Comparison of ENCODE assay signal across 8 cellular contexts in genomic region chr2:219207254-219207883, GRCh38. TPM values are rescaled to one million over a fixed set of nuclear protein-coding genes. Genes with fewer than 3 reads are reported as not detected.
DNase-seq lines count a peak whose midpoint lies in the region; ATAC-seq, FAIRE-seq and TF ChIP-seq lines count a peak whose summit lies in the region.

No MANE protein-coding gene starts in this region.

- no peak for DNase-seq in BJ (ENCODE audit: low read depth)
- no peak for DNase-seq in H1 (ENCODE audit: low read depth in 1 of 2, low spot score in 2 of 2)
- no peak for DNase-seq in natural killer cell treated with Interleukin-12 subunit alpha and Interleukin-12 subunit beta and Interleukin-15 and Interleukin-18, amount 100 ng/mL, for 72 hours (ENCODE audit: low spot score)
- no peak for DNase-seq in RKO (ENCODE audit: low spot score)
- no peak for DNase-seq in Ammon's horn (ENCODE audit: low spot score)
- no peak for DNase-seq in SK-N-DZ (ENCODE audit: low spot score)

- FAIRE-seq in H1 (lab: Jason Lieb, UNC): no peak

- H3K9me3 Mint-ChIP-seq in natural killer cell treated with Interleukin-12 subunit alpha and Interleukin-12 subunit beta and Interleukin-15 and Interleukin-18, amount 100 ng/mL, for 72 hours: no peaks in the 10 kb centered on the region

- 0 out of 2 replicates have a peak, but pooled peaks cover 3% of the 10 kb centered on the region for H3F3A ChIP-seq in OCI-LY1 (ENCODE audit: insufficient read depth, low read length)

- H3K36me3 ChIP-seq in BJ (ENCODE audit: control insufficient read depth, insufficient read depth, low read length) (peaks cover 10% of the 10 kb centered on the region), OCI-LY1 (ENCODE audit: insufficient read depth, low read length) (peaks cover 44% of the 10 kb centered on the region), H1 (ENCODE audit: control insufficient read depth in 2 of 4, insufficient read depth in 4 of 4, low read length in 3 of 4) (peaks cover 3 to 24% (median 10%) of the 10 kb centered on the region in 4 experiments; a peak in 7 of 8 replicates)

- no peak for TF ChIP-seq CTCF in BJ (IDR thresholded peaks at IDR 0.05; ENCODE audit: insufficient read depth, low read depth, low read length)
- no peak for TF ChIP-seq CTCF in OCI-LY1 (IDR thresholded peaks at IDR 0.05; ENCODE audit: low read length)
- no peak for TF ChIP-seq CTCF in H1 (IDR thresholded peaks at IDR 0.05; ENCODE audit: control extremely low read depth in 1 of 3, insufficient read depth in 1 of 3, low read depth in 1 of 3, low read length in 3 of 3)

- no peak overlapping the region for H3K56ac ChIP-seq in H1 (replicated peaks; ENCODE audit: insufficient read length, low read depth, low read length)

- H3K79me1 ChIP-seq in H1 (ENCODE audit: low read depth, low read length): no peaks in the 10 kb centered on the region

- peaks cover 20 to 21% of the 10 kb centered on the region in 2 donors for H3K4me1 Mint-ChIP-seq in natural killer cell treated with Interleukin-12 subunit alpha and Interleukin-12 subunit beta and Interleukin-15 and Interleukin-18, amount 100 ng/mL, for 72 hours (ENCODE audit: low read depth in 2 of 2)

- TF ChIP-seq RAD21 in H1 (IDR thresholded peaks at IDR 0.05 in 1 of 2, conservative IDR thresholded peaks at IDR 0.05 in 1 of 2; ENCODE audit: low read depth in 2 of 2, low read length in 2 of 2): no peak

- H3K14ac ChIP-seq in H1 (ENCODE audit: insufficient read length): no peak overlapping the region

- no peaks in the 10 kb centered on the region for H3K27me3 Mint-ChIP-seq in natural killer cell treated with Interleukin-12 subunit alpha and Interleukin-12 subunit beta and Interleukin-15 and Interleukin-18, amount 100 ng/mL, for 72 hours

- CTCF ChIA-PET in BJ (lab: Yijun Ruan, JAX): interaction anchor here (1.0 to 3.6 kb wide), 12 partner anchors 11 to 178 kb away, joined by 3 to 15 read pairs (median 4); partner anchors contain the start of gene CNPPD1
- CTCF ChIA-PET in H1 (lab: Charles Lee; ENCODE audit: partially characterized antibody): interaction anchor here (0.8 to 2.4 kb wide), 9 partner anchors 9 to 424 kb away, joined by 3 to 8 read pairs (median 3); no protein-coding TSS in a partner anchor

- no peak; a peak in 1 of 3 replicates for TF ChIP-seq POLR2A in H1 (IDR thresholded peaks at IDR 0.05; ENCODE audit: control extremely low read depth in 1 of 2, low read depth in 2 of 2, low read length in 2 of 2)

- POLR2A ChIA-PET in BJ (lab: Charles Lee) (interaction anchor here (0.6 to 1.4 kb wide), 4 partner anchors 11 to 180 kb away, joined by 3 to 4 read pairs (median 4); partner anchors contain the start of genes ABCB6, CNPPD1 and DNPEP), H1 (lab: Charles Lee; ENCODE audit: partially characterized antibody) (interaction anchor here (0.9 to 6.1 kb wide), 9 partner anchors 11 to 45 kb away, joined by 3 to 101 read pairs (median 7); partner anchors contain the start of genes ABCB6, ANKZF1, ATG9A and CNPPD1)

- H2BK12ac ChIP-seq in H1 (ENCODE audit: low read depth, low read length): no peak overlapping the region

- no peak for ATAC-seq in natural killer cell treated with Interleukin-12 subunit alpha and Interleukin-12 subunit beta and Interleukin-15 and Interleukin-18, amount 100 ng/mL, for 72 hours
- no peak for ATAC-seq in HG03432 (IDR thresholded peaks at IDR 0.05; ENCODE audit: unreplicated experiment)

- 46% methylated on average over 14 of the region's 14 CpGs; no CpG with 5 or more reads in 1 of the 2 experiments for WGBS in H1 (ENCODE audit: extremely low coverage in 1 of 2, insufficient coverage in 1 of 2, insufficient read length in 1 of 2, insufficient replicate concordance in 2 of 2, low coverage in 1 of 2, low lambda C conversion rate in 2 of 2, missing lambda C conversion rate in 1 of 2), 2 experiments

- H2AFZ ChIP-seq in OCI-LY1 (ENCODE audit: low read length): no peak overlapping the region
- peak overlapping the region; percentile 92; the same call in 1 of the 2 replicates for H2AFZ ChIP-seq in H1 (ENCODE audit: low read length)

- H3K9me3 ChIP-seq in OCI-LY1 (ENCODE audit: low read length): peaks cover 6% of the 10 kb centered on the region; the same call in 1 of the 2 replicates
- no peaks in the 10 kb centered on the region; a peak in 1 of 4 replicates for H3K9me3 ChIP-seq in H1 (ENCODE audit: insufficient read depth in 2 of 2, low read depth in 1 of 2, low read length in 1 of 2)

- H3K27ac Mint-ChIP-seq in natural killer cell treated with Interleukin-12 subunit alpha and Interleukin-12 subunit beta and Interleukin-15 and Interleukin-18, amount 100 ng/mL, for 72 hours: peak overlapping the region; percentile 63 to 73

- H4K8ac ChIP-seq in H1 (ENCODE audit: extremely low read depth, insufficient read depth, low read length): no peak overlapping the region; the same call in 1 of the 2 replicates

- H3K9me2 ChIP-seq in OCI-LY1 (ENCODE audit: low read depth, low read length): no peaks in the 10 kb centered on the region

- H3K27ac ChIP-seq in OCI-LY1 (ENCODE audit: low read depth, low read length, poor library complexity, severe bottlenecking): peak overlapping the region; percentile 55
- H3K27ac ChIP-seq in H1 (ENCODE audit: low read depth, low read length): peak overlapping the region; percentile 27; the same call in 1 of the 2 replicates

- peaks cover 10% of the 10 kb centered on the region for H3K23me2 ChIP-seq in H1 (ENCODE audit: low read depth, low read length)

- H4K5ac ChIP-seq in H1 (ENCODE audit: insufficient read length, low read depth, low read length): no peak overlapping the region

- H3K23ac ChIP-seq in H1 (ENCODE audit: insufficient read length): no peak overlapping the region

- H2BK15ac ChIP-seq in H1 (ENCODE audit: low read length): no peak overlapping the region

- H3K4me3 ChIP-seq in BJ (ENCODE audit: low read depth, low read length) (peak overlapping the region; percentile 63), OCI-LY1 (ENCODE audit: low read depth, low read length, poor library complexity, severe bottlenecking) (peak overlapping the region; percentile 70), H1 (ENCODE audit: extremely low read depth in 1 of 4, insufficient read depth in 2 of 4, low read depth in 3 of 4, low read length in 4 of 4) (peak overlapping the region; percentile 26 to 72 (median 63))

- no peak overlapping the region for H2BK20ac ChIP-seq in H1 (ENCODE audit: low read length)

- TF ChIP-seq EP300 in H1 (IDR thresholded peaks at IDR 0.05; ENCODE audit: borderline replicate concordance in 1 of 2, low read depth in 2 of 2, low read length in 2 of 2): no peak

- H3K4me2 ChIP-seq in OCI-LY1 (ENCODE audit: low read length) (peak overlapping the region; percentile 86), H1 (ENCODE audit: insufficient read depth in 1 of 2, low read depth in 2 of 2, low read length in 2 of 2) (peak overlapping the region; percentile 91 to 100)

- no peak overlapping the region for H3K4ac ChIP-seq in H1 (replicated peaks; ENCODE audit: insufficient read length, low read depth, low read length)

- H3K4me1 ChIP-seq in OCI-LY1 (ENCODE audit: insufficient read depth, low read length, severe bottlenecking) (peaks cover 21% of the 10 kb centered on the region), H1 (replicated peaks in 1 of 4; ENCODE audit: control insufficient read depth in 3 of 4, insufficient read depth in 4 of 4, low read length in 3 of 4) (peaks cover 0 to 6% (median 3%) of the 10 kb centered on the region in 4 experiments; a peak in 5 of 7 replicates)

- no peak overlapping the region for H2BK120ac ChIP-seq in H1 (replicated peaks; ENCODE audit: low read depth, low read length)

- no peak overlapping the region; the same call in 1 of the 2 replicates for H2BK5ac ChIP-seq in H1 (ENCODE audit: low read depth, low read length)

- H3K79me2 ChIP-seq in OCI-LY1 (ENCODE audit: insufficient read depth, low read length) (no peaks in the 10 kb centered on the region), H1 (ENCODE audit: control insufficient read depth in 1 of 2, insufficient read depth in 2 of 2, low read length in 2 of 2) (no peaks in the 10 kb centered on the region)

- no peak overlapping the region for H3K18ac ChIP-seq in H1 (ENCODE audit: extremely low read depth, low read length)

- H3K36me3 Mint-ChIP-seq in natural killer cell treated with Interleukin-12 subunit alpha and Interleukin-12 subunit beta and Interleukin-15 and Interleukin-18, amount 100 ng/mL, for 72 hours: no peaks in the 10 kb centered on the region

- peak overlapping the region; percentile 82 for H3K4me3 Mint-ChIP-seq in natural killer cell treated with Interleukin-12 subunit alpha and Interleukin-12 subunit beta and Interleukin-15 and Interleukin-18, amount 100 ng/mL, for 72 hours

- H3K9ac ChIP-seq in OCI-LY1 (ENCODE audit: low read length): peak overlapping the region; percentile 82
- peak overlapping the region in 2 of 4 experiments; percentile 39 to 73; a peak in 3 of 7 replicates for H3K9ac ChIP-seq in H1 (replicated peaks in 1 of 4; ENCODE audit: extremely low read depth in 1 of 4, low read depth in 3 of 4, low read length in 3 of 4)

- no peaks in the 10 kb centered on the region for H4K20me1 ChIP-seq in OCI-LY1 (ENCODE audit: insufficient read depth, low read length)
- H4K20me1 ChIP-seq in H1 (replicated peaks in 1 of 2; ENCODE audit: control insufficient read depth in 1 of 2, insufficient read depth in 2 of 2, low read length in 2 of 2): peaks cover 0 to 2% of the 10 kb centered on the region in 2 experiments

- H4K91ac ChIP-seq in H1 (replicated peaks; ENCODE audit: insufficient read length, low read length): no peak overlapping the region

- no peaks in the 10 kb centered on the region for H3K27me3 ChIP-seq in BJ (ENCODE audit: control insufficient read depth, insufficient read depth, low read length)
- H3K27me3 ChIP-seq in OCI-LY1 (ENCODE audit: insufficient read depth, low read length): no peaks in the 10 kb centered on the region
- H3K27me3 ChIP-seq in H1 (replicated peaks in 1 of 4; ENCODE audit: control insufficient read depth in 3 of 4, extremely low read depth in 1 of 4, insufficient read depth in 3 of 4, low read length in 3 of 4): no peaks in the 10 kb centered on the region

- no peak overlapping the region for H2AK5ac ChIP-seq in H1 (ENCODE audit: low read depth, low read length)

RNA-seq across cellular contexts. Expression of gene ZFAND2B, which starts 0.8 kb away (rescaled TPM):
- polyA plus RNA-seq in BJ (2011; rRNA removed): 45.6 and 62.9 TPM in 2 replicates
- 20.3 and 46.2 TPM in 2 replicates for polyA minus RNA-seq in BJ (2011; rRNA and poly(A)+ RNA removed)
- total RNA-seq in H1 (2021; fragmentation: NEBNext Ultra II Directional; extraction: Animal tissue kit (Norgen Biotek cat#: 25700)): 16.0 and 16.6 TPM in 2 replicates
- 17.9 and 20.2 TPM in 2 replicates for polyA plus RNA-seq in H1 (2011; rRNA removed)
- polyA plus RNA-seq in H1 (2011; cell fraction: cytosol; rRNA removed): 18.0 TPM
- polyA plus RNA-seq in H1 (2011; cell fraction: nucleus; rRNA removed): 33.8 TPM
- polyA plus RNA-seq in H1 (2012, experiment 1 of 2): 7.8 to 14.5 TPM (median 12.7 TPM) in 4 replicates
- 15.2 TPM for polyA plus RNA-seq in H1 (2012, experiment 2 of 2)
- 12.0 TPM for polyA plus RNA-seq in H1 (2013, experiment 1 of 2)
- 11.6 TPM for polyA plus RNA-seq in H1 (2013, experiment 2 of 2)
- polyA minus RNA-seq in H1 (2011; rRNA and poly(A)+ RNA removed): 13.1 and 17.2 TPM in 2 replicates
- polyA minus RNA-seq in H1 (2011; cell fraction: cytosol; rRNA and poly(A)+ RNA removed): 6.4 TPM
- polyA minus RNA-seq in H1 (2011; cell fraction: nucleus; rRNA and poly(A)+ RNA removed): 10.4 TPM
- total RNA-seq in natural killer cell treated with Interleukin-12 subunit alpha and Interleukin-12 subunit beta and Interleukin-15 and Interleukin-18, amount 100 ng/mL, for 72 hours: 10 to 100 TPM; 40.4 to 51.8 TPM
- 41.2 and 56.3 TPM in 2 replicates for polyA plus RNA-seq in SK-N-DZ (2014; cell fraction: cytosol; rRNA removed)
- 137 and 156 TPM in 2 replicates for polyA plus RNA-seq in SK-N-DZ (2014; cell fraction: nucleus; rRNA removed)

RNA-seq across cellular contexts. Expression of gene ABCB6, which starts 11.4 kb away (rescaled TPM):
- polyA plus RNA-seq in BJ (2011; rRNA removed) (20.3 and 33.4 TPM in 2 replicates), H1 (2011; rRNA removed) (50.6 and 65.6 TPM in 2 replicates)
- polyA minus RNA-seq in BJ (2011; rRNA and poly(A)+ RNA removed): 21.8 and 33.4 TPM in 2 replicates
- total RNA-seq in H1 (2021; fragmentation: NEBNext Ultra II Directional; extraction: Animal tissue kit (Norgen Biotek cat#: 25700)): 44.9 and 49.9 TPM in 2 replicates
- 49.8 TPM for polyA plus RNA-seq in H1 (2011; cell fraction: cytosol; rRNA removed)
- 157 TPM for polyA plus RNA-seq in H1 (2011; cell fraction: nucleus; rRNA removed)
- polyA plus RNA-seq in H1 (2012, experiment 1 of 2): 70.4 to 78.0 TPM (median 75.7 TPM) in 4 replicates
- polyA plus RNA-seq in H1 (2012, experiment 2 of 2): 49.9 TPM
- polyA plus RNA-seq in H1 (2013, experiment 1 of 2): 37.5 TPM
- 34.5 TPM for polyA plus RNA-seq in H1 (2013, experiment 2 of 2)
- polyA minus RNA-seq in H1 (2011; rRNA and poly(A)+ RNA removed): 79.1 and 91.0 TPM in 2 replicates
- polyA minus RNA-seq in H1 (2011; cell fraction: cytosol; rRNA and poly(A)+ RNA removed): 25.9 TPM
- 63.5 TPM for polyA minus RNA-seq in H1 (2011; cell fraction: nucleus; rRNA and poly(A)+ RNA removed)
- 10 to 100 TPM; 16.7 to 18.1 TPM for total RNA-seq in natural killer cell treated with Interleukin-12 subunit alpha and Interleukin-12 subunit beta and Interleukin-15 and Interleukin-18, amount 100 ng/mL, for 72 hours
- 24.6 and 37.6 TPM in 2 replicates for polyA plus RNA-seq in SK-N-DZ (2014; cell fraction: cytosol; rRNA removed)
- polyA plus RNA-seq in SK-N-DZ (2014; cell fraction: nucleus; rRNA removed): 154 and 165 TPM in 2 replicates

RNA-seq across cellular contexts. Expression of gene ATG9A, which starts 22.1 kb away (rescaled TPM):
- 105 and 132 TPM in 2 replicates for polyA plus RNA-seq in BJ (2011; rRNA removed)
- 88.2 and 124 TPM in 2 replicates for polyA minus RNA-seq in BJ (2011; rRNA and poly(A)+ RNA removed)
- total RNA-seq in H1 (2021; fragmentation: NEBNext Ultra II Directional; extraction: Animal tissue kit (Norgen Biotek cat#: 25700)): 43.6 and 43.8 TPM in 2 replicates
- 66.8 and 82.2 TPM in 2 replicates for polyA plus RNA-seq in H1 (2011; rRNA removed)
- 47.5 TPM for polyA plus RNA-seq in H1 (2011; cell fraction: cytosol; rRNA removed)
- polyA plus RNA-seq in H1 (2011; cell fraction: nucleus; rRNA removed): 77.0 TPM
- 36.0 to 48.2 TPM (median 43.0 TPM) in 4 replicates for polyA plus RNA-seq in H1 (2012, experiment 1 of 2)
- 67.7 TPM for polyA plus RNA-seq in H1 (2012, experiment 2 of 2)
- polyA plus RNA-seq in H1 (2013, experiment 1 of 2): 46.7 TPM
- polyA plus RNA-seq in H1 (2013, experiment 2 of 2): 47.3 TPM
- 95.5 and 105 TPM in 2 replicates for polyA minus RNA-seq in H1 (2011; rRNA and poly(A)+ RNA removed)
- 44.2 TPM for polyA minus RNA-seq in H1 (2011; cell fraction: cytosol; rRNA and poly(A)+ RNA removed)
- polyA minus RNA-seq in H1 (2011; cell fraction: nucleus; rRNA and poly(A)+ RNA removed): 45.0 TPM
- 10 to 100 TPM; 43.0 to 52.7 TPM for total RNA-seq in natural killer cell treated with Interleukin-12 subunit alpha and Interleukin-12 subunit beta and Interleukin-15 and Interleukin-18, amount 100 ng/mL, for 72 hours
- polyA plus RNA-seq in SK-N-DZ (2014; cell fraction: cytosol; rRNA removed): 20.2 and 22.8 TPM in 2 replicates
- polyA plus RNA-seq in SK-N-DZ (2014; cell fraction: nucleus; rRNA removed): 24.4 and 47.4 TPM in 2 replicates

RNA-seq across cellular contexts. Expression of gene ANKZF1, which starts 22.2 kb away (rescaled TPM):
- polyA plus RNA-seq in BJ (2011; rRNA removed) (30.0 and 37.7 TPM in 2 replicates), H1 (2011; rRNA removed) (32.5 and 43.7 TPM in 2 replicates)
- 13.7 and 19.5 TPM in 2 replicates for polyA minus RNA-seq in BJ (2011; rRNA and poly(A)+ RNA removed)
- total RNA-seq in H1 (2021; fragmentation: NEBNext Ultra II Directional; extraction: Animal tissue kit (Norgen Biotek cat#: 25700)): 44.4 and 50.1 TPM in 2 replicates
- polyA plus RNA-seq in H1 (2011; cell fraction: cytosol; rRNA removed): 45.5 TPM
- polyA plus RNA-seq in H1 (2011; cell fraction: nucleus; rRNA removed): 197 TPM
- 46.6 to 53.3 TPM (median 50.4 TPM) in 4 replicates for polyA plus RNA-seq in H1 (2012, experiment 1 of 2)
- 26.9 TPM for polyA plus RNA-seq in H1 (2012, experiment 2 of 2)
- polyA plus RNA-seq in H1 (2013, experiment 1 of 2): 31.9 TPM
- polyA plus RNA-seq in H1 (2013, experiment 2 of 2): 30.1 TPM
- 33.2 and 37.7 TPM in 2 replicates for polyA minus RNA-seq in H1 (2011; rRNA and poly(A)+ RNA removed)
- polyA minus RNA-seq in H1 (2011; cell fraction: cytosol; rRNA and poly(A)+ RNA removed): 29.0 TPM
- polyA minus RNA-seq in H1 (2011; cell fraction: nucleus; rRNA and poly(A)+ RNA removed): 67.9 TPM
- total RNA-seq in natural killer cell treated with Interleukin-12 subunit alpha and Interleukin-12 subunit beta and Interleukin-15 and Interleukin-18, amount 100 ng/mL, for 72 hours: 10 to 100 TPM; 82.5 to 87.6 TPM
- polyA plus RNA-seq in SK-N-DZ (2014; cell fraction: cytosol; rRNA removed): 33.0 and 50.4 TPM in 2 replicates
- polyA plus RNA-seq in SK-N-DZ (2014; cell fraction: nucleus; rRNA removed): 383 and 403 TPM in 2 replicates

RNA-seq across cellular contexts. Expression of gene RETREG2, which starts 29.3 kb away (rescaled TPM):
- polyA plus RNA-seq in BJ (2011; rRNA removed) (95.9 and 131 TPM in 2 replicates), H1 (2011; rRNA removed) (66.8 and 67.4 TPM in 2 replicates)
- polyA minus RNA-seq in BJ (2011; rRNA and poly(A)+ RNA removed): 113 and 144 TPM in 2 replicates
- total RNA-seq in H1 (2021; fragmentation: NEBNext Ultra II Directional; extraction: Animal tissue kit (Norgen Biotek cat#: 25700)): 50.2 and 51.3 TPM in 2 replicates
- polyA plus RNA-seq in H1 (2011; cell fraction: cytosol; rRNA removed): 54.4 TPM
- 64.5 TPM for polyA plus RNA-seq in H1 (2011; cell fraction: nucleus; rRNA removed)
- polyA plus RNA-seq in H1 (2012, experiment 1 of 2): 39.4 to 52.1 TPM (median 49.6 TPM) in 4 replicates
- polyA plus RNA-seq in H1 (2012, experiment 2 of 2): 66.2 TPM
- 37.4 TPM for polyA plus RNA-seq in H1 (2013, experiment 1 of 2)
- 39.2 TPM for polyA plus RNA-seq in H1 (2013, experiment 2 of 2)
- polyA minus RNA-seq in H1 (2011; rRNA and poly(A)+ RNA removed): 68.3 and 72.4 TPM in 2 replicates
- polyA minus RNA-seq in H1 (2011; cell fraction: cytosol; rRNA and poly(A)+ RNA removed): 37.4 TPM
- polyA minus RNA-seq in H1 (2011; cell fraction: nucleus; rRNA and poly(A)+ RNA removed): 32.3 TPM
- total RNA-seq in natural killer cell treated with Interleukin-12 subunit alpha and Interleukin-12 subunit beta and Interleukin-15 and Interleukin-18, amount 100 ng/mL, for 72 hours: 10 to 100 TPM; 69.3 to 79.8 TPM
- polyA plus RNA-seq in SK-N-DZ (2014; cell fraction: cytosol; rRNA removed): 70.9 and 75.3 TPM in 2 replicates
- polyA plus RNA-seq in SK-N-DZ (2014; cell fraction: nucleus; rRNA removed): 59.0 and 78.6 TPM in 2 replicates
